ENCODE assay signal across 17 cellular contexts in genomic region chr2:103738108-103738507, GRCh38.
DNase-seq lines count a peak whose midpoint lies in the region; ATAC-seq and TF ChIP-seq lines count a peak whose summit lies in the region.
"Had no signal": no experiment of that assay in that cellular context is flagged by ENCODE, and none has a peak within 500 bp of the region (broad histone marks: within the 10 kb centered on the region; RNA-seq: fewer than 3 reads in every experiment).

No MANE protein-coding gene starts in this region.

- no peak for ATAC-seq in GM19455 (IDR thresholded peaks at IDR 0.05; ENCODE audit: unreplicated experiment)
- ATAC-seq: A549 had no signal

- no peaks in the 10 kb centered on the region for H3K27me3 Mint-ChIP-seq in nephron (ENCODE audit: low read depth)
- H3K27me3 Mint-ChIP-seq: CD4-positive, alpha-beta memory T cell had no signal

- TF ChIP-seq CTCF in epithelial cell of proximal tubule (conservative IDR thresholded peaks at IDR 0.05; ENCODE audit: low read depth, low read length), result no peak
- no peak for TF ChIP-seq CTCF in nephron (IDR thresholded peaks at IDR 0.05; ENCODE audit: unreplicated experiment in 3 of 3)

- no peak overlapping the region for H3K4me3 ChIP-seq in epithelial cell of proximal tubule (ENCODE audit: low read depth, low read length)
- H3K4me3 ChIP-seq: A549, HAP-1 had no signal

- no peaks in the 10 kb centered on the region for H3K4me1 Mint-ChIP-seq in nephron
- H3K4me1 Mint-ChIP-seq: CD4-positive, alpha-beta memory T cell had no signal

- peak; percentile 45 for DNase-seq in Caki2 (ENCODE audit: low read depth)
- DNase-seq in epithelial cell of proximal tubule (ENCODE audit: low read depth), result peak; percentile 51
- peak; percentile 34 for DNase-seq in kidney glomerular epithelial cell (lab: John Stamatoyannopoulos, UW)
- no peak for DNase-seq in stimulated activated CD4-positive, alpha-beta T cell treated with anti-CD3 and anti-CD28 coated beads, Interleukin-2, amount 100 ng/mL, for 24 hours
- no peak for DNase-seq in DMS114 treated with DMSO at 0.1 percent for 48 hours (lab: John Stamatoyannopoulos, UW; ENCODE audit: unreplicated experiment)
- no peak for DNase-seq in DMS53 treated with DMSO at 0.1 percent for 48 hours (lab: John Stamatoyannopoulos, UW; ENCODE audit: unreplicated experiment)
- DNase-seq: 8988T; C1 segment of cervical spinal cord; CD4-positive, alpha-beta memory T cell; COR-L47; DMS79 treated with DMSO at 0.1 percent for 48 hours; GOT3; HFFc6 had no signal

- H3K4me3 Mint-ChIP-seq in nephron, result no peak overlapping the region
- H3K4me3 Mint-ChIP-seq: CD4-positive, alpha-beta memory T cell; HFFc6 had no signal

- H3K9me3 Mint-ChIP-seq in nephron, result peaks cover 19% of the 10 kb centered on the region

- H3K36me3 Mint-ChIP-seq in nephron (ENCODE audit: low read depth), result peaks cover 3% of the 10 kb centered on the region
- H3K36me3 Mint-ChIP-seq: CD4-positive, alpha-beta memory T cell had no signal

- in situ Hi-C loops in Caki2 (cut with HindIII; ENCODE audit: low pct_unique_long_range_greater_than_20kb, low sequenced_read_pairs), result no loop called here

- peak overlapping the region in 2 of 3 experiments; percentile 29 to 80 for H3K27ac Mint-ChIP-seq in nephron
- H3K27ac Mint-ChIP-seq: CD4-positive, alpha-beta memory T cell; HFFc6 had no signal

Comparison
In these comparisons a context has a peak if more than half of its experiments do, and no peak if none do; other contexts are left out.
1. DNase-seq: peak in Caki2 (single experiment), epithelial cell of proximal tubule (single experiment) and kidney glomerular epithelial cell (single experiment); none in stimulated activated CD4-positive, alpha-beta T cell treated with anti-CD3 and anti-CD28 coated beads, Interleukin-2, amount 100 ng/mL, for 24 hours (0 of 2), DMS114 treated with DMSO at 0.1 percent for 48 hours (single experiment) and DMS53 treated with DMSO at 0.1 percent for 48 hours (single experiment).